In genomic region chr15:42274693-42274971, GRCh38 we compare ENCODE assay signal across 7 cellular contexts. TPM values are rescaled to one million over a fixed set of nuclear protein-coding genes. Genes with fewer than 3 reads are reported as not detected.
A peak's percentile ranks its signal among the peaks of the same experiment; 100 is the strongest.
DNase-seq lines count a peak whose midpoint lies in the region; ATAC-seq and TF ChIP-seq lines count a peak whose summit lies in the region.

No MANE protein-coding gene starts in this region.

- H3K36me3 ChIP-seq in iPS-20b (ENCODE audit: insufficient read depth, low read depth, low read length): peaks cover 5% of the 10 kb centered on the region; the same call in 1 of the 2 replicates

- H3K4me1 Mint-ChIP-seq in HFFc6 (ENCODE audit: low read depth): peaks cover 44% of the 10 kb centered on the region
- peaks cover 61% of the 10 kb centered on the region for H3K4me1 Mint-ChIP-seq in activated T-helper 1 cell treated with anti-CD3 and anti-CD28 coated beads, Interleukin-12 subunit alpha, Interleukin-12 subunit beta, Interleukin-2, Interleukin-4 antibody, amounts not matched to agents 30 ng/mL and 10 ng/mL and 1 ng/mL, durations not matched to agents 14 hours and 24 hours and 36 hours (ENCODE audit: low read depth)

- H3K36me3 Mint-ChIP-seq in HFFc6 (ENCODE audit: low read depth): peaks cover 12% of the 10 kb centered on the region
- peaks cover 8% of the 10 kb centered on the region for H3K36me3 Mint-ChIP-seq in activated T-helper 1 cell treated with anti-CD3 and anti-CD28 coated beads, Interleukin-12 subunit alpha, Interleukin-12 subunit beta, Interleukin-2, Interleukin-4 antibody, amounts not matched to agents 30 ng/mL and 10 ng/mL and 1 ng/mL, durations not matched to agents 14 hours and 24 hours and 36 hours (ENCODE audit: low read depth)

- H3K27me3 ChIP-seq in iPS-20b (ENCODE audit: insufficient read depth, low read length): no peaks in the 10 kb centered on the region

- DNase-seq in HFFc6 (no peak), NOMO-1 treated with dmso at 0.1 percent for 144 hours (lab: John Stamatoyannopoulos, UW; ENCODE audit: unreplicated experiment) (no peak)
- DNase-seq in activated T-helper 1 cell treated with anti-CD3 and anti-CD28 coated beads, Interleukin-12 subunit alpha, Interleukin-12 subunit beta, Interleukin-2, Interleukin-4 antibody, amounts not matched to agents 30 ng/mL and 10 ng/mL and 1 ng/mL, durations not matched to agents 14 hours and 24 hours and 36 hours (ENCODE audit: low spot score): no peak
- peak; percentile 17 for DNase-seq in stimulated activated naive CD8-positive, alpha-beta T cell treated with anti-CD3 and anti-CD28 coated beads, Interleukin-15, Interleukin-2, amounts not matched to agents 100 U/mL and 50 U/mL, for 24 hours
- no peak for DNase-seq in effector CD4-positive, alpha-beta T cell

- no peak for ATAC-seq in stimulated activated naive CD8-positive, alpha-beta T cell treated with anti-CD3 and anti-CD28 coated beads, Interleukin-15, Interleukin-2, amounts not matched to agents 100 U/mL and 50 U/mL, for 24 hours
- no peak for ATAC-seq in GM19324 (IDR thresholded peaks at IDR 0.05; ENCODE audit: low FRiP score, unreplicated experiment)

- H3K27ac ChIP-seq in iPS-20b (ENCODE audit: low read length): peak overlapping the region; percentile 60

- peak overlapping the region; percentile 99 for H3K27ac Mint-ChIP-seq in HFFc6
- H3K27ac Mint-ChIP-seq in activated T-helper 1 cell treated with anti-CD3 and anti-CD28 coated beads, Interleukin-12 subunit alpha, Interleukin-12 subunit beta, Interleukin-2, Interleukin-4 antibody, amounts not matched to agents 30 ng/mL and 10 ng/mL and 1 ng/mL, durations not matched to agents 14 hours and 24 hours and 36 hours: peak overlapping the region; percentile 98

- peak overlapping the region; percentile 93; the same call in 1 of the 2 replicates for H3K9ac ChIP-seq in iPS-20b (ENCODE audit: low read depth, low read length)

- peak overlapping the region; percentile 99 for H3K4me3 Mint-ChIP-seq in HFFc6
- peak overlapping the region; percentile 99 for H3K4me3 Mint-ChIP-seq in activated T-helper 1 cell treated with anti-CD3 and anti-CD28 coated beads, Interleukin-12 subunit alpha, Interleukin-12 subunit beta, Interleukin-2, Interleukin-4 antibody, amounts not matched to agents 30 ng/mL and 10 ng/mL and 1 ng/mL, durations not matched to agents 14 hours and 24 hours and 36 hours

- intact Hi-C loops in activated T-helper 1 cell treated with anti-CD3 and anti-CD28 coated beads, Interleukin-12 subunit alpha, Interleukin-12 subunit beta, Interleukin-2, Interleukin-4 antibody, amounts not matched to agents 30 ng/mL and 10 ng/mL and 1 ng/mL, durations not matched to agents 14 hours and 24 hours and 36 hours (cut with micrococcal nuclease): loop anchor here (5.0 kb wide), 3 partner anchors 198 to 872 kb away; partner anchors contain the start of genes MAPKBP1 and NDUFAF1

- H3K9me3 Mint-ChIP-seq in HFFc6: no peaks in the 10 kb centered on the region
- H3K9me3 Mint-ChIP-seq in activated T-helper 1 cell treated with anti-CD3 and anti-CD28 coated beads, Interleukin-12 subunit alpha, Interleukin-12 subunit beta, Interleukin-2, Interleukin-4 antibody, amounts not matched to agents 30 ng/mL and 10 ng/mL and 1 ng/mL, durations not matched to agents 14 hours and 24 hours and 36 hours: no peaks in the 10 kb centered on the region

- peaks cover 10% of the 10 kb centered on the region for H3K4me1 ChIP-seq in iPS-20b (ENCODE audit: insufficient read depth, low read length)

- H3K4me3 ChIP-seq in iPS-20b (ENCODE audit: low read length): peak overlapping the region; percentile 92

- H3K27me3 Mint-ChIP-seq in HFFc6 (ENCODE audit: insufficient read depth): no peaks in the 10 kb centered on the region
- H3K27me3 Mint-ChIP-seq in activated T-helper 1 cell treated with anti-CD3 and anti-CD28 coated beads, Interleukin-12 subunit alpha, Interleukin-12 subunit beta, Interleukin-2, Interleukin-4 antibody, amounts not matched to agents 30 ng/mL and 10 ng/mL and 1 ng/mL, durations not matched to agents 14 hours and 24 hours and 36 hours (ENCODE audit: insufficient read depth): no peaks in the 10 kb centered on the region

- TF ChIP-seq CTCF in HFFc6 (IDR thresholded peaks at IDR 0.05): no peak

- no peaks in the 10 kb centered on the region for H3K9me3 ChIP-seq in iPS-20b (ENCODE audit: insufficient read depth, low read depth, low read length)

RNA-seq across cellular contexts. Expression of gene TMEM87A, which starts 1.4 kb away (rescaled TPM):
- 10 to 100 TPM; 37.7 to 43.5 (median 40.1) TPM for total RNA-seq in HFFc6 (2021; fragmentation: NEBNext Ultra II Directional; extraction: Animal tissue kit (Norgen Biotek cat#: 25700))
- 42.3 and 46.2 TPM in 2 replicates for total RNA-seq in activated T-helper 1 cell treated with anti-CD3 and anti-CD28 coated beads, Interleukin-12 subunit alpha, Interleukin-12 subunit beta, Interleukin-2, Interleukin-4 antibody, amounts not matched to agents 30 ng/mL and 10 ng/mL and 1 ng/mL, durations not matched to agents 14 hours and 24 hours and 36 hours

RNA-seq across cellular contexts. Expression of gene GANC, which starts 1.6 kb away (rescaled TPM):
- total RNA-seq in HFFc6 (2021; fragmentation: NEBNext Ultra II Directional; extraction: Animal tissue kit (Norgen Biotek cat#: 25700)): 10 to 100 TPM; 23.7 to 30.8 (median 29.5) TPM
- 13.0 and 15.2 TPM in 2 replicates for total RNA-seq in activated T-helper 1 cell treated with anti-CD3 and anti-CD28 coated beads, Interleukin-12 subunit alpha, Interleukin-12 subunit beta, Interleukin-2, Interleukin-4 antibody, amounts not matched to agents 30 ng/mL and 10 ng/mL and 1 ng/mL, durations not matched to agents 14 hours and 24 hours and 36 hours
